21 cellular contexts compared by ENCODE assay signal in genomic region chr6:15475261-15475660, GRCh38.
DNase-seq lines count a peak whose midpoint lies in the region; ATAC-seq and TF ChIP-seq lines count a peak whose summit lies in the region.
"Had no signal": no experiment of that assay in that cellular context is flagged by ENCODE, and none has a peak within 500 bp of the region (broad histone marks: within the 10 kb centered on the region; RNA-seq: fewer than 3 reads in every experiment).

No MANE protein-coding gene starts in this region.

- peaks cover 53% of the 10 kb centered on the region for H3K36me3 Mint-ChIP-seq in stimulated activated naive CD8-positive, alpha-beta T cell treated with anti-CD3 and anti-CD28 coated beads, Interleukin-15, Interleukin-2, amounts not matched to agents 100 ng/mL and 50 ng/mL, for 24 hours (ENCODE audit: low read depth)

- no peak for TF ChIP-seq CTCF in brain microvascular endothelial cell (IDR thresholded peaks at IDR 0.05; ENCODE audit: low read depth, low read length, missing control alignments)

- H3K27ac Mint-ChIP-seq in stimulated activated naive CD8-positive, alpha-beta T cell treated with anti-CD3 and anti-CD28 coated beads, Interleukin-15, Interleukin-2, amounts not matched to agents 100 ng/mL and 50 ng/mL, for 24 hours: peak overlapping the region; percentile 43
- H3K27ac Mint-ChIP-seq: activated CD4-positive, alpha-beta T cell treated with anti-CD3 and anti-CD28 coated beads, Interleukin-2, amount 10 ng/mL, durations not matched to agents 24 days and 14 days had no signal

- peaks cover 41% of the 10 kb centered on the region for H3K4me1 Mint-ChIP-seq in stimulated activated naive CD8-positive, alpha-beta T cell treated with anti-CD3 and anti-CD28 coated beads, Interleukin-15, Interleukin-2, amounts not matched to agents 100 ng/mL and 50 ng/mL, for 24 hours (ENCODE audit: low read depth)

- in situ Hi-C loops in brain microvascular endothelial cell (cut with HindIII; ENCODE audit: low pct_ligation_motif_present, low sequenced_read_pairs): no loop called here

- DNase-seq in NCI-H1417 (lab: John Stamatoyannopoulos, UW) (peak; percentile 14 to 44 (median 18)), NCI-H1417 treated with DMSO at 0.1 percent for 48 hours (lab: John Stamatoyannopoulos, UW) (no peak), islet precursor cell (peak; percentile 26), brain microvascular endothelial cell (no peak), midbrain (lab: John Stamatoyannopoulos, UW) (no peak)
- no peak for DNase-seq in stimulated activated naive CD8-positive, alpha-beta T cell treated with anti-CD3 and anti-CD28 coated beads, Interleukin-15, Interleukin-2, amounts not matched to agents 100 U/mL and 50 U/mL, for 24 hours
- DNase-seq in activated effector memory CD4-positive, alpha-beta T cell treated with Interleukin-2 at 50 U/mL for 16 hours: no peak
- DNase-seq: activated CD4-positive, alpha-beta T cell treated with anti-CD3 and anti-CD28 coated beads, Interleukin-2, amount 10 ng/mL, durations not matched to agents 24 days and 14 days; DMS 273 treated with DMSO at 0.1 percent for 48 hours; dorsolateral prefrontal cortex; GF-D8; Kasumi-1; NCI-H1105; NK-92 treated with Interleukin-12 subunit alpha and Interleukin-12 subunit beta, amount 100 ng/mL, for 24 hours; stimulated activated CD8-positive, alpha-beta memory T cell treated with anti-CD3 and anti-CD28 coated beads, Interleukin-4, amount 100 ng/mL, for 48 hours; testis had no signal

- no peaks in the 10 kb centered on the region for H3K27me3 ChIP-seq in brain microvascular endothelial cell (replicated peaks)
- H3K27me3 ChIP-seq: dorsolateral prefrontal cortex, testis had no signal

- H3K4me3 ChIP-seq in brain microvascular endothelial cell (ENCODE audit: low read depth, low read length): no peak overlapping the region
- H3K4me3 ChIP-seq: dorsolateral prefrontal cortex, GM12878, prostate gland, smooth muscle cell, testis had no signal

- H3K9me3 Mint-ChIP-seq in stimulated activated naive CD8-positive, alpha-beta T cell treated with anti-CD3 and anti-CD28 coated beads, Interleukin-15, Interleukin-2, amounts not matched to agents 100 ng/mL and 50 ng/mL, for 24 hours: no peaks in the 10 kb centered on the region
- H3K9me3 Mint-ChIP-seq: activated CD4-positive, alpha-beta T cell treated with anti-CD3 and anti-CD28 coated beads, Interleukin-2, amount 10 ng/mL, durations not matched to agents 24 days and 14 days had no signal

- H3K36me3 ChIP-seq in brain microvascular endothelial cell (replicated peaks): no peaks in the 10 kb centered on the region
- H3K36me3 ChIP-seq: prostate gland had no signal

- no peaks in the 10 kb centered on the region for H3K27me3 Mint-ChIP-seq in stimulated activated naive CD8-positive, alpha-beta T cell treated with anti-CD3 and anti-CD28 coated beads, Interleukin-15, Interleukin-2, amounts not matched to agents 100 ng/mL and 50 ng/mL, for 24 hours
- H3K27me3 Mint-ChIP-seq: activated CD4-positive, alpha-beta T cell treated with anti-CD3 and anti-CD28 coated beads, Interleukin-2, amount 10 ng/mL, durations not matched to agents 24 days and 14 days had no signal

- H3K4me3 Mint-ChIP-seq in stimulated activated naive CD8-positive, alpha-beta T cell treated with anti-CD3 and anti-CD28 coated beads, Interleukin-15, Interleukin-2, amounts not matched to agents 100 ng/mL and 50 ng/mL, for 24 hours: no peak overlapping the region
- H3K4me3 Mint-ChIP-seq: activated CD4-positive, alpha-beta T cell treated with anti-CD3 and anti-CD28 coated beads, Interleukin-2, amount 10 ng/mL, durations not matched to agents 24 days and 14 days had no signal

- no peak for ATAC-seq in stimulated activated naive CD8-positive, alpha-beta T cell treated with anti-CD3 and anti-CD28 coated beads, Interleukin-15, Interleukin-2, amounts not matched to agents 100 U/mL and 50 U/mL, for 24 hours
- ATAC-seq: GM12878 had no signal

- no peak overlapping the region for H3K27ac ChIP-seq in brain microvascular endothelial cell
- H3K27ac ChIP-seq: 22Rv1, testis had no signal

Comparison
In these comparisons a context has a peak if more than half of its experiments do, and no peak if none do; other contexts are left out.
1. DNase-seq: peak in NCI-H1417 (3 of 3) and islet precursor cell (single experiment); none in NCI-H1417 treated with DMSO at 0.1 percent for 48 hours (single experiment), stimulated activated naive CD8-positive, alpha-beta T cell treated with anti-CD3 and anti-CD28 coated beads, Interleukin-15, Interleukin-2, amounts not matched to agents 100 U/mL and 50 U/mL, for 24 hours (single experiment), brain microvascular endothelial cell (single experiment), midbrain (single experiment) and activated effector memory CD4-positive, alpha-beta T cell treated with Interleukin-2 at 50 U/mL for 16 hours (single experiment).